8 cellular contexts compared by ENCODE assay signal in the genomic region with DNA sequence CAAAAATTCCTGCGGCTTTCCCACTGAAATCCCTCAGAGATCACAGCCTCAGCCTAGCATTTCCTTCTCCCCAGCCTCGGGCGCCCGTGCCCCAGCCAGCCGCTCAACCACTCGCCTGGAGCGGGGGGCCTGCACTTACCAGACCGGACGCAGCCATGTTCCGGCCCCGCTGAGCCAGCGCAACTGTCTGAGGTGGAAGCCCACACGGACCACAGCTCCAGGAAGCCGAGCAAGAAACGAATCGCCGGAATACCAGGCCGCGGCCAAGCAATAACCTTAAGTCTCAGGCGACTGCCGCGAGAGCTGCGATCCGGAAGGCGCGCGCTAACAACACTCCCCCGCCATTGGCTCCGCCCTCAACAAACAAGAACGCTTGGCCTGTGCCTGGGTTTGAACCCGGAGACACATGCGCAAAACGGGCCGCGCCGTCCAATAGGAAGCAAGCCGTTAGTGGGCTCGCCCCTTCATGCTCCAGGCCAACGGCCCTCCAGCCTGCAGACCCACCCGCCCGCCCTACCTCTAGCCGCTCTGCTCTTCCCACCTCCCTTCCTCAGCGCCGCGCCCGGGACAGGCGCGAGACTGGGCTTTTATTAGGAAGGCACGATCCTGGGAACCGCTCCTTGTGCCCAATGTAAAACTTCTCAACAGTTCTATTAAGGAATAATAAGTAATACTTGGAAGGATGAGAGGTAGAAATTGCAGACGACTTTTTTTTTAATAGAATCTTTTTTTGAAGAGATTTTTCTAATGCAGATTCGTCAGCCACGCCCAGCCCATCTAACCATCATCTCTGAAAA. TPM values are rescaled to one million over a fixed set of nuclear protein-coding genes. Genes with fewer than 3 reads are reported as not detected.
DNase-seq lines count a peak whose midpoint lies in the region; ATAC-seq and TF ChIP-seq lines count a peak whose summit lies in the region.

A gene with protein sequence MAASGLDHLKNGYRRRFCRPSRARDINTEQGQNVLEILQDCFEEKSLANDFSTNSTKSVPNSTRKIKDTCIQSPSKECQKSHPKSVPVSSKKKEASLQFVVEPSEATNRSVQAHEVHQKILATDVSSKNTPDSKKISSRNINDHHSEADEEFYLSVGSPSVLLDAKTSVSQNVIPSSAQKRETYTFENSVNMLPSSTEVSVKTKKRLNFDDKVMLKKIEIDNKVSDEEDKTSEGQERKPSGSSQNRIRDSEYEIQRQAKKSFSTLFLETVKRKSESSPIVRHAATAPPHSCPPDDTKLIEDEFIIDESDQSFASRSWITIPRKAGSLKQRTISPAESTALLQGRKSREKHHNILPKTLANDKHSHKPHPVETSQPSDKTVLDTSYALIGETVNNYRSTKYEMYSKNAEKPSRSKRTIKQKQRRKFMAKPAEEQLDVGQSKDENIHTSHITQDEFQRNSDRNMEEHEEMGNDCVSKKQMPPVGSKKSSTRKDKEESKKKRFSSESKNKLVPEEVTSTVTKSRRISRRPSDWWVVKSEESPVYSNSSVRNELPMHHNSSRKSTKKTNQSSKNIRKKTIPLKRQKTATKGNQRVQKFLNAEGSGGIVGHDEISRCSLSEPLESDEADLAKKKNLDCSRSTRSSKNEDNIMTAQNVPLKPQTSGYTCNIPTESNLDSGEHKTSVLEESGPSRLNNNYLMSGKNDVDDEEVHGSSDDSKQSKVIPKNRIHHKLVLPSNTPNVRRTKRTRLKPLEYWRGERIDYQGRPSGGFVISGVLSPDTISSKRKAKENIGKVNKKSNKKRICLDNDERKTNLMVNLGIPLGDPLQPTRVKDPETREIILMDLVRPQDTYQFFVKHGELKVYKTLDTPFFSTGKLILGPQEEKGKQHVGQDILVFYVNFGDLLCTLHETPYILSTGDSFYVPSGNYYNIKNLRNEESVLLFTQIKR (minus strand): TSS at position 305 of the 797 bp plus-strand sequence. CDS start 148 bp downstream, at position 157.

- H3K9me3 ChIP-seq in right cardiac atrium (ENCODE audit: control insufficient read depth, low read length) (no peaks in the 10 kb centered on the region), vagina (no peaks in the 10 kb centered on the region)

- no peaks in the 10 kb centered on the region for H3K27me3 ChIP-seq in right cardiac atrium (ENCODE audit: control insufficient read depth, insufficient read depth)
- H3K27me3 ChIP-seq in vagina: no peaks in the 10 kb centered on the region

- H3K4me1 ChIP-seq in right cardiac atrium (ENCODE audit: control insufficient read depth, insufficient read depth, low read length): no peaks in the 10 kb centered on the region
- H3K4me1 ChIP-seq in vagina: peaks cover 35% of the 10 kb centered on the region

- no peak for TF ChIP-seq CTCF in vagina (IDR thresholded peaks at IDR 0.05)

- H3K27ac ChIP-seq in right cardiac atrium (ENCODE audit: low read length): peak within 1 kb of the TSS; percentile 98
- peak within 1 kb of the TSS; percentile 92 for H3K27ac ChIP-seq in vagina

- TF ChIP-seq POLR2A in vagina (IDR thresholded peaks at IDR 0.05): peak in 1 of 2 donors; percentile 67

- peak within 1 kb of the TSS; percentile 88 for H3K4me3 ChIP-seq in right cardiac atrium (ENCODE audit: low read length)
- H3K4me3 ChIP-seq in vagina: peak within 1 kb of the TSS; percentile 83 to 86

- peak; percentile 90 for ATAC-seq in GM18499 (IDR thresholded peaks at IDR 0.05; ENCODE audit: insufficient read depth, unreplicated experiment)
- peak; percentile 97 for ATAC-seq in HG02943 (IDR thresholded peaks at IDR 0.05; ENCODE audit: low read depth, unreplicated experiment)
- ATAC-seq in right cardiac atrium: peak; percentile 100

- peak; percentile 89 for DNase-seq in NCI-H187 treated with DMSO at 0.1 percent for 48 hours (lab: John Stamatoyannopoulos, UW)
- peak; percentile 60 to 98 (median 92) for DNase-seq in anterior cingulate cortex (lab: John Stamatoyannopoulos, UW)
- DNase-seq in right cardiac atrium: peak; percentile 98 to 99 (median 98)
- DNase-seq in putamen (ENCODE audit: low spot score): peak; percentile 97
- DNase-seq in vagina (ENCODE audit: extremely low spot score in 2 of 2): peak in 1 of 2 donors; percentile 98

- intact Hi-C loops in T-helper 2 cell treated with Interferon-gamma antibody and Interleukin-4, amounts not matched to agents 100 ng/mL and 5 ng/mL, for 36 hours (cut with micrococcal nuclease): loop anchor here (1.0 to 10.0 kb wide), 8 partner anchors 13 to 799 kb away; partner anchors contain the start of genes STAP1 and UBA6
- intact Hi-C loops in right cardiac atrium (cut with DNase I) (no loop called here), vagina (cut with DNase I) (no loop called here)

- WGBS in right cardiac atrium: under 1% methylated on average over 53 of the region's 53 CpGs

- H3K36me3 ChIP-seq in vagina: peaks cover 0 to 1% of the 10 kb centered on the region in 2 donors

RNA-seq across cellular contexts. Expression of the gene that starts here (rescaled TPM):
- 34.3 and 37.3 TPM in 2 replicates for total RNA-seq in T-helper 2 cell treated with Interferon-gamma antibody and Interleukin-4, amounts not matched to agents 100 ng/mL and 5 ng/mL, for 36 hours
- total RNA-seq in right cardiac atrium: 10 to 100 TPM; 10.8 to 12.4 (median 11.7) TPM
- 4.9 TPM for polyA plus RNA-seq in right cardiac atrium
- total RNA-seq in vagina: 24.6 TPM
